In the genomic region with DNA sequence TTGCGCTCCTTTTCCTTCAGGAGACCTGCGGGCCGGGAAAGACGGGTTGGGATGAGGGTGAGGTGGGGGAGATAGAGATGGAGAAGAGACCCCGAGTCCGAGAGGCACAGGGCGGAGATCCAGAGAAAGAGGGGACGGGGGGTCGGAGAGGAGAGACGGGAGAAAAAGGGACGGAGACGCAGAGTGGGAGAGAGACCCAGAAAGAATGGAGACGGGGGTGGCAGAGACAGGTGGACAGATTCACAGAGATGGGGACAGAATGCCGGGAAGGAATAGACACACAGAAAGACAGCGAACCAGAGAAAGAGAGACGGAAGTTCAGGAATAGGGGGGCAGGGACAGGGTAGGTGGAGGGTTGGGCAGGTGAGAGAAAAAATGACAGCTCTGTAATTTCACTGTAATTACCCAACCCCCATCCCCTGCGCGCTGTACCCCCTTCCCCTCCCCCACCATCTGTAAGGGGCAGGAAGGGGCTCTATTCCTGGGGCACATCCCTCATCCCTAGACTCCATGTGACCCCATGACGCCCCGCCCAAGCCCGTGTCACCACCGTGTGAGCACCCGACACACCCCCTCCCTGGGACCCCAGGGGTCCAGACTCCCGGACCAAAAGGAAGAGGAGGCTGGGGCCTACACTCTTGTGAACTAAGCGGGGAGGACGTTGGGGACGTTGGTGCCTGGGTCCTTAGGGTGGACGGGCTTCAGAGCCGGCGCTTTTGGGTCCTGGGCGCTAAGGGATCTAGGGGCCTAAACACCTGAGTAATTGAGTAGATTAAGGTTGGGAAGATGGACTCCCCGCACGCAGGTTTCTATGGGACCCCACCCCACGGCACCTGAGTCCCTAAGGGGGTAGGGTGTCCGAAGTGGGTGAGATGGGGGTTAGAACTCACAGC, we compare ENCODE assay signal across 8 cellular contexts. TPM values are rescaled to one million over a fixed set of nuclear protein-coding genes. Genes with fewer than 3 reads are reported as not detected.
DNase-seq lines count a peak whose midpoint lies in the region; ATAC-seq and TF ChIP-seq lines count a peak whose summit lies in the region.

No MANE protein-coding gene starts in this region.

- no TSS peak for BruUV-seq in IMR-90 (replicated peaks; lab: Mats Ljungman, UMichigan)

- H3K23ac ChIP-seq in IMR-90 (ENCODE audit: low read depth, low read length) = no peak overlapping the region

- no peaks in the 10 kb centered on the region for H3K9me3 ChIP-seq in IMR-90 (ENCODE audit: control insufficient read depth, insufficient read depth, low read length)
- no peaks in the 10 kb centered on the region for H3K9me3 ChIP-seq in subcutaneous abdominal adipose tissue (ENCODE audit: control insufficient read depth in 5 of 5, low read length in 5 of 5)

- H4K8ac ChIP-seq in IMR-90 (ENCODE audit: low read depth in 2 of 2, low read length in 2 of 2) = peak overlapping the region in 1 of 2 experiments; percentile 43; a peak in 1 of 4 replicates

- H3K36me3 ChIP-seq in IMR-90 (ENCODE audit: control insufficient read depth, insufficient read depth, low read length) = no peaks in the 10 kb centered on the region; the same call in 1 of the 2 replicates
- H3K36me3 ChIP-seq in subcutaneous abdominal adipose tissue (ENCODE audit: control insufficient read depth in 5 of 5, insufficient read depth in 5 of 5, low read length in 5 of 5) = peaks cover 0 to 12% (median 9%) of the 10 kb centered on the region in 5 donors

- peaks cover 0 to 3% (median 1%) of the 10 kb centered on the region in 7 donors for H3K9me3 Mint-ChIP-seq in CD14-positive monocyte
- no peaks in the 10 kb centered on the region for H3K9me3 Mint-ChIP-seq in activated naive CD8-positive, alpha-beta T cell treated with anti-CD3 and anti-CD28 coated beads, Interleukin-2, amount 50 U/mL, for 24 hours

- ATAC-seq in IMR-90 (ENCODE audit: low read depth) (no peak), GM21423 (IDR thresholded peaks at IDR 0.05; ENCODE audit: unreplicated experiment) (no peak), GM21786 (IDR thresholded peaks at IDR 0.05; ENCODE audit: unreplicated experiment) (no peak)
- no peak for ATAC-seq in activated naive CD8-positive, alpha-beta T cell treated with anti-CD3 and anti-CD28 coated beads, Interleukin-2, amount 50 U/mL, for 24 hours

- H3K56ac ChIP-seq in IMR-90 (ENCODE audit: extremely low read depth, insufficient read depth, low read length) = no peak overlapping the region

- peak overlapping the region; percentile 18 for H2BK5ac ChIP-seq in IMR-90 (ENCODE audit: low read depth, low read length, poor library complexity, severe bottlenecking)

- peaks cover 25% of the 10 kb centered on the region for H3K9me1 ChIP-seq in IMR-90 (ENCODE audit: insufficient read depth, low read length)

- H3K4ac ChIP-seq in IMR-90 (ENCODE audit: low read depth, low read length) = peak overlapping the region; percentile 52

- CTCF ChIA-PET in IMR-90 (lab: Yijun Ruan, JAX) = no interaction called here

- peak overlapping the region; percentile 62 for H3K4me3 ChIP-seq in IMR-90 (ENCODE audit: insufficient read depth, low read depth, low read length)
- H3K4me3 ChIP-seq in subcutaneous abdominal adipose tissue (ENCODE audit: low read depth in 1 of 5, low read length in 5 of 5) = peak overlapping the region; percentile 83 to 94 (median 90)

- H2BK15ac ChIP-seq in IMR-90 (ENCODE audit: low read depth, low read length) = no peak overlapping the region

- no peak overlapping the region for H4K5ac ChIP-seq in IMR-90 (ENCODE audit: low read depth, low read length)

- peak overlapping the region; percentile 91 for H3K4me2 ChIP-seq in IMR-90 (ENCODE audit: low read depth, low read length)

- H3K4me1 Mint-ChIP-seq in CD14-positive monocyte = peaks cover 58% of the 10 kb centered on the region
- H3K4me1 Mint-ChIP-seq in activated naive CD8-positive, alpha-beta T cell treated with anti-CD3 and anti-CD28 coated beads, Interleukin-2, amount 50 U/mL, for 24 hours = peaks cover 62% of the 10 kb centered on the region

- H4K20me1 ChIP-seq in IMR-90 (ENCODE audit: insufficient read depth, low read length) = peaks cover 4% of the 10 kb centered on the region; the same call in 1 of the 2 replicates

- TF ChIP-seq CTCF in CD14-positive monocyte (IDR thresholded peaks at IDR 0.05) (no peak), IMR-90 (conservative IDR thresholded peaks at IDR 0.05; ENCODE audit: low read depth, low read length) (no peak)

- H3K27me3 ChIP-seq in IMR-90 (ENCODE audit: control insufficient read depth, insufficient read depth, low read length) = no peaks in the 10 kb centered on the region
- no peaks in the 10 kb centered on the region for H3K27me3 ChIP-seq in layer of hippocampus (ENCODE audit: control insufficient read depth, insufficient read depth, low read length)
- no peaks in the 10 kb centered on the region for H3K27me3 ChIP-seq in subcutaneous abdominal adipose tissue (ENCODE audit: control insufficient read depth in 5 of 5, insufficient read depth in 4 of 5, low read length in 5 of 5)

- H2AFZ ChIP-seq in IMR-90 (replicated peaks; ENCODE audit: low read length, poor library complexity) = peak overlapping the region; percentile 91

- no peak overlapping the region for H2BK20ac ChIP-seq in IMR-90 (ENCODE audit: low read depth, low read length)

- no peak overlapping the region; the same call in 1 of the 2 replicates for H4K91ac ChIP-seq in IMR-90 (ENCODE audit: insufficient read depth, low read depth, low read length)

- peaks cover 2 to 9% (median 7%) of the 10 kb centered on the region in 3 donors for H3K27me3 Mint-ChIP-seq in CD14-positive monocyte (ENCODE audit: low read depth in 3 of 3)
- H3K27me3 Mint-ChIP-seq in activated naive CD8-positive, alpha-beta T cell treated with anti-CD3 and anti-CD28 coated beads, Interleukin-2, amount 50 U/mL, for 24 hours = peaks cover 2% of the 10 kb centered on the region

- TF ChIP-seq POLR2A in IMR-90 (IDR thresholded peaks at IDR 0.05; ENCODE audit: low read depth, low read length) = no peak

- peak overlapping the region; percentile 78 for H2AK5ac ChIP-seq in IMR-90 (ENCODE audit: low read depth, low read length)

- H3K4me1 ChIP-seq in IMR-90 (ENCODE audit: control insufficient read depth, insufficient read depth, low read length) (peaks cover 33% of the 10 kb centered on the region), subcutaneous abdominal adipose tissue (ENCODE audit: control insufficient read depth in 5 of 5, insufficient read depth in 5 of 5, low read length in 5 of 5) (peaks cover 16 to 63% (median 59%) of the 10 kb centered on the region in 5 donors)

- H3K79me1 ChIP-seq in IMR-90 (ENCODE audit: low read depth in 1 of 2, low read length in 2 of 2) = peaks cover 0 to 18% of the 10 kb centered on the region in 2 experiments; a peak in 3 of 4 replicates

- no peak overlapping the region for H2BK120ac ChIP-seq in IMR-90 (ENCODE audit: low read depth, low read length)

- H3K18ac ChIP-seq in IMR-90 (ENCODE audit: low read depth, low read length) = no peak overlapping the region

- H2AK9ac ChIP-seq in IMR-90 (replicated peaks; ENCODE audit: low read depth, low read length, poor library complexity) = peak overlapping the region; percentile 92

- POLR2A ChIA-PET in IMR-90 (lab: Charles Lee; ENCODE audit: unreplicated experiment) = interaction anchor here (0.6 kb wide), 1 partner anchor 175 kb away, joined by 3 read pairs; the partner anchor contains the start of gene BCAT2

- no peak overlapping the region for H3K14ac ChIP-seq in IMR-90 (replicated peaks; ENCODE audit: low read depth, low read length)

- peaks cover 17 to 25% of the 10 kb centered on the region in 2 donors for H3K36me3 Mint-ChIP-seq in CD14-positive monocyte
- H3K36me3 Mint-ChIP-seq in activated naive CD8-positive, alpha-beta T cell treated with anti-CD3 and anti-CD28 coated beads, Interleukin-2, amount 50 U/mL, for 24 hours (ENCODE audit: low read depth) = peaks cover 2% of the 10 kb centered on the region

- TF ChIP-seq RAD21 in IMR-90 (IDR thresholded peaks at IDR 0.05; ENCODE audit: low read length) = no peak

- H3K27ac ChIP-seq in IMR-90 (ENCODE audit: insufficient read depth, low read length) (no peak overlapping the region), layer of hippocampus (ENCODE audit: low read depth, low read length) (peak overlapping the region; percentile 97), subcutaneous abdominal adipose tissue (ENCODE audit: low read depth, low read length) (peak overlapping the region; percentile 91)

- peak overlapping the region; percentile 87 to 99 (median 96) for H3K27ac Mint-ChIP-seq in CD14-positive monocyte
- H3K27ac Mint-ChIP-seq in activated naive CD8-positive, alpha-beta T cell treated with anti-CD3 and anti-CD28 coated beads, Interleukin-2, amount 50 U/mL, for 24 hours = peak overlapping the region; percentile 88

- intact Hi-C loops in CD14-positive monocyte (cut with micrococcal nuclease) (loop anchor here (2.0 to 10.0 kb wide), 4 partner anchors 17 to 331 kb away; partner anchors contain the start of genes FTL (in 2 of the 2), RPL18 (in 2 of the 2), SPHK2 (in 2 of the 2) and EMP3 (in 1 of the 2)), IMR-90 (cut with micrococcal nuclease) (no loop called here)

- dilution Hi-C loops in IMR-90 (cut with HindIII; ENCODE audit: low sequenced_read_pairs, unreplicated experiment) = no loop called here

- H3K9ac ChIP-seq in IMR-90 (ENCODE audit: low read depth, low read length) (peak overlapping the region; percentile 50), subcutaneous abdominal adipose tissue (ENCODE audit: low read length in 5 of 5) (peak overlapping the region in 4 of 5 donors; percentile 68 to 89 (median 74))

- peak overlapping the region; percentile 98 to 99 for H3K4me3 Mint-ChIP-seq in CD14-positive monocyte
- H3K4me3 Mint-ChIP-seq in activated naive CD8-positive, alpha-beta T cell treated with anti-CD3 and anti-CD28 coated beads, Interleukin-2, amount 50 U/mL, for 24 hours = peak overlapping the region; percentile 86

- in situ Hi-C loops in IMR-90 (cut with MboI; ENCODE audit: low sequenced_read_pairs) = no loop called here

- DNase-seq in CD14-positive monocyte (ENCODE audit: low spot score) (peak; percentile 57), IMR-90 (no peak), DMS79 (lab: John Stamatoyannopoulos, UW) (no peak)
- no peak for DNase-seq in activated naive CD8-positive, alpha-beta T cell treated with anti-CD3 and anti-CD28 coated beads, Interleukin-2, amount 50 U/mL, for 24 hours

- WGBS in IMR-90 (ENCODE audit: extremely low coverage in 2 of 2, insufficient read length in 1 of 2), 2 experiments = 9% methylated on average over 9 of the region's 35 CpGs; no CpG with 5 or more reads in 1 of the 2 experiments

RNA-seq across cellular contexts. Expression of gene DBP, which starts 1.0 kb away (rescaled TPM):
- 10 to 100 TPM; 17.5 to 22.3 TPM for polyA plus RNA-seq in CD14-positive monocyte
- total RNA-seq in IMR-90 (2012; rRNA removed) = 2.5 and 3.6 TPM in 2 replicates
- polyA plus RNA-seq in IMR-90 (2012; rRNA removed) = 3.0 and 3.6 TPM in 2 replicates
- polyA plus RNA-seq in IMR-90 (2012; cell fraction: cytosol; rRNA removed) = 2.9 and 6.3 TPM in 2 replicates
- 2.2 and 2.6 TPM in 2 replicates for polyA plus RNA-seq in IMR-90 (2012; cell fraction: nucleus; rRNA removed; ENCODE audit: low replicate concordance)

RNA-seq across cellular contexts. Expression of gene CA11, which starts 9.8 kb away (rescaled TPM):
- polyA plus RNA-seq in CD14-positive monocyte (1 to 10 TPM; 1.8 to 4.9 TPM), IMR-90 (2012; rRNA removed) (2.7 and 2.9 TPM in 2 replicates)
- total RNA-seq in IMR-90 (2012; rRNA removed) = 1.3 and 1.7 TPM in 2 replicates
- 2.7 and 4.7 TPM in 2 replicates for polyA plus RNA-seq in IMR-90 (2012; cell fraction: cytosol; rRNA removed)
- 2.7 and 3.3 TPM in 2 replicates for polyA plus RNA-seq in IMR-90 (2012; cell fraction: nucleus; rRNA removed; ENCODE audit: low replicate concordance)

RNA-seq across cellular contexts. Expression of gene SPHK2, which starts 16.9 kb away (rescaled TPM):
- polyA plus RNA-seq in CD14-positive monocyte (1 to 10 TPM; 8.5 to 9.1 TPM), IMR-90 (2012; rRNA removed) (9.9 and 11.9 TPM in 2 replicates)
- total RNA-seq in IMR-90 (2012; rRNA removed) = 1.6 and 1.7 TPM in 2 replicates
- polyA plus RNA-seq in IMR-90 (2012; cell fraction: cytosol; rRNA removed) = 10.3 and 12.8 TPM in 2 replicates
- 24.1 and 56.8 TPM in 2 replicates for polyA plus RNA-seq in IMR-90 (2012; cell fraction: nucleus; rRNA removed; ENCODE audit: low replicate concordance)

RNA-seq across cellular contexts. Expression of gene RPL18, which starts 17.2 kb away (rescaled TPM):
- polyA plus RNA-seq in CD14-positive monocyte = 100 to 1,000 TPM; 803 to 892 TPM
- total RNA-seq in IMR-90 (2012; rRNA removed) = 1,909 and 2,552 TPM in 2 replicates
- 1,897 and 2,254 TPM in 2 replicates for polyA plus RNA-seq in IMR-90 (2012; rRNA removed)
- polyA plus RNA-seq in IMR-90 (2012; cell fraction: cytosol; rRNA removed) = 2,745 and 3,594 TPM in 2 replicates
- 695 and 912 TPM in 2 replicates for polyA plus RNA-seq in IMR-90 (2012; cell fraction: nucleus; rRNA removed; ENCODE audit: low replicate concordance)

RNA-seq across cellular contexts. Expression of gene FAM83E, which starts 21.3 kb away (rescaled TPM):
- polyA plus RNA-seq in CD14-positive monocyte = not detected
- 0.36 and 0.56 TPM in 2 replicates for total RNA-seq in IMR-90 (2012; rRNA removed)
- polyA plus RNA-seq in IMR-90 (2012; rRNA removed) = 0.05 and 0.17 TPM in 2 replicates
- polyA plus RNA-seq in IMR-90 (2012; cell fraction: cytosol; rRNA removed) = not detected in 2 replicates
- polyA plus RNA-seq in IMR-90 (2012; cell fraction: nucleus; rRNA removed; ENCODE audit: low replicate concordance) = 0.11 and 0.25 TPM in 2 replicates
